10 cellular contexts compared by ENCODE assay signal in the genomic region with DNA sequence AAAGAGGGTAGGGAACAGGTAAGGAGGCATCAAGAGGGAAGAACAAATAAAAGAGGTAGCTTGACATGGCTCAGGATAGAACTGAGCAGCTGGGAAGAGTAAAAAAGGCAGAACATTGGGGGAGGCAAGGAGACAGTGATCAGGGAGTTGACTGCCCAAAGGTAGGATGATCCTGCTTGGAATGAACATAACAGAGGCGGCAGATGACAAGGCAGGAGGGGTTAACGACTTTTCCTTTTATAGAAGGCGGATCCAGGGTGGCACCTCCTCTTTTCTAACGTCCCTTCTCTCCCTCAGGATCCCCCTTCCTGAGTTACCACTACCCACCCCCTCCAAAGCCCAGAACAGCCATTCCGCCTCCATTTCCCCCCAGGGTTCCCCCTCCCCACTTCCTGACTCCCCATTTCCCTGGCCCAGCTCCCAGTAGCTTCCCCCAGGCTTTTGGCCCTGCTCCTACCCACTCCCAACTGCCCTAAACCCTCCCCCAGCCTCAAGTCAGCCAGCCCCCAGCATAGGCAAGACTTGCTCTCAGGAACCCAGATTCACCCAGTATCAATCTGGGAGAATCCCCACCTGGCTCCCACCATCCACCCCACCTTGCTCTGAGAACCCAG. TPM values are rescaled to one million over a fixed set of nuclear protein-coding genes. Genes with fewer than 3 reads are reported as not detected.
DNase-seq lines count a peak whose midpoint lies in the region; ATAC-seq and TF ChIP-seq lines count a peak whose summit lies in the region.
"Had no signal": no experiment of that assay in that cellular context is flagged by ENCODE, and none has a peak within 500 bp of the region (broad histone marks: within the 10 kb centered on the region; RNA-seq: fewer than 3 reads in every experiment).

No MANE protein-coding gene starts in this region.

- peak overlapping the region; percentile 89 for H3K27ac Mint-ChIP-seq in activated naive CD8-positive, alpha-beta T cell treated with anti-CD3 and anti-CD28 coated beads, Interleukin-2, amount 50 U/mL, for 24 hours
- H3K27ac Mint-ChIP-seq in stimulated activated naive CD8-positive, alpha-beta T cell treated with anti-CD3 and anti-CD28 coated beads, Interleukin-15, amount 100 ng/mL, for 72 hours: peak overlapping the region; percentile 92 to 95

- intact Hi-C loops in mucosa of descending colon (cut with DNase I, micrococcal nuclease): loop anchor here in 1 of 2 donors (10.0 kb wide), 1 partner anchor 185 kb away; no protein-coding TSS in a partner anchor

- H3K27me3 Mint-ChIP-seq in activated naive CD8-positive, alpha-beta T cell treated with anti-CD3 and anti-CD28 coated beads, Interleukin-2, amount 50 U/mL, for 24 hours: no peaks in the 10 kb centered on the region
- no peaks in the 10 kb centered on the region for H3K27me3 Mint-ChIP-seq in stimulated activated naive CD8-positive, alpha-beta T cell treated with anti-CD3 and anti-CD28 coated beads, Interleukin-15, amount 100 ng/mL, for 72 hours

- peaks cover 56% of the 10 kb centered on the region for H3K4me1 Mint-ChIP-seq in activated naive CD8-positive, alpha-beta T cell treated with anti-CD3 and anti-CD28 coated beads, Interleukin-2, amount 50 U/mL, for 24 hours
- H3K4me1 Mint-ChIP-seq in stimulated activated naive CD8-positive, alpha-beta T cell treated with anti-CD3 and anti-CD28 coated beads, Interleukin-15, amount 100 ng/mL, for 72 hours: peaks cover 88% of the 10 kb centered on the region

- no peaks in the 10 kb centered on the region for H3K27me3 ChIP-seq in layer of hippocampus (ENCODE audit: control insufficient read depth, insufficient read depth, low read length)

- DNase-seq in NCI-H2081 (lab: John Stamatoyannopoulos, UW) (peak; percentile 45 to 59), NCI-H2081 treated with DMSO at 0.1 percent for 48 hours (lab: John Stamatoyannopoulos, UW) (no peak), mucosa of descending colon (no peak), DMS 273 (lab: John Stamatoyannopoulos, UW; ENCODE audit: unreplicated experiment) (no peak), cerebellar nuclear complex (lab: John Stamatoyannopoulos, UW) (no peak)
- no peak for DNase-seq in activated naive CD8-positive, alpha-beta T cell treated with anti-CD3 and anti-CD28 coated beads, Interleukin-2, amount 50 U/mL, for 24 hours
- DNase-seq in stimulated activated naive CD8-positive, alpha-beta T cell treated with anti-CD3 and anti-CD28 coated beads, Interleukin-15, amount 100 ng/mL, for 72 hours: no peak
- DNase-seq: SIG-M5 had no signal

- H3K4me3 ChIP-seq in mucosa of descending colon: no peak overlapping the region

- peaks cover 11% of the 10 kb centered on the region for H3K36me3 Mint-ChIP-seq in activated naive CD8-positive, alpha-beta T cell treated with anti-CD3 and anti-CD28 coated beads, Interleukin-2, amount 50 U/mL, for 24 hours (ENCODE audit: low read depth)

- H3K27ac ChIP-seq in layer of hippocampus (ENCODE audit: low read depth, low read length): peak overlapping the region; percentile 96
- H3K27ac ChIP-seq: 22Rv1 had no signal

- no peak for ATAC-seq in activated naive CD8-positive, alpha-beta T cell treated with anti-CD3 and anti-CD28 coated beads, Interleukin-2, amount 50 U/mL, for 24 hours
- ATAC-seq in stimulated activated naive CD8-positive, alpha-beta T cell treated with anti-CD3 and anti-CD28 coated beads, Interleukin-15, amount 100 ng/mL, for 72 hours: no peak
- no peak for ATAC-seq in mucosa of descending colon

- no peaks in the 10 kb centered on the region for H3K9me3 Mint-ChIP-seq in activated naive CD8-positive, alpha-beta T cell treated with anti-CD3 and anti-CD28 coated beads, Interleukin-2, amount 50 U/mL, for 24 hours
- no peaks in the 10 kb centered on the region for H3K9me3 Mint-ChIP-seq in stimulated activated naive CD8-positive, alpha-beta T cell treated with anti-CD3 and anti-CD28 coated beads, Interleukin-15, amount 100 ng/mL, for 72 hours

- TF ChIP-seq CTCF in mucosa of descending colon (IDR thresholded peaks at IDR 0.05): no peak

- peaks cover 24% of the 10 kb centered on the region for H3K4me1 ChIP-seq in mucosa of descending colon (ENCODE audit: low read depth)

- H3K4me3 Mint-ChIP-seq in activated naive CD8-positive, alpha-beta T cell treated with anti-CD3 and anti-CD28 coated beads, Interleukin-2, amount 50 U/mL, for 24 hours: peak overlapping the region; percentile 63
- peak overlapping the region; percentile 90 to 91 for H3K4me3 Mint-ChIP-seq in stimulated activated naive CD8-positive, alpha-beta T cell treated with anti-CD3 and anti-CD28 coated beads, Interleukin-15, amount 100 ng/mL, for 72 hours

- peaks cover 4% of the 10 kb centered on the region for H3K36me3 ChIP-seq in mucosa of descending colon (ENCODE audit: low read depth)

- H3K9me3 ChIP-seq in mucosa of descending colon: no peaks in the 10 kb centered on the region

RNA-seq across cellular contexts. Expression of a gene that starts 0.8 kb away (rescaled TPM):
- total RNA-seq in mucosa of descending colon: 1 to 10 TPM in 2 of 3 donors, under 1 TPM in 1; 0.96 to 7.2 (median 3.8) TPM

RNA-seq across cellular contexts. Expression of a gene that starts 2.6 kb away (rescaled TPM):
- total RNA-seq in mucosa of descending colon: 100 to 1,000 TPM; 119 to 159 (median 154) TPM

RNA-seq across cellular contexts. Expression of a gene that starts 15.5 kb away (rescaled TPM):
- total RNA-seq in mucosa of descending colon: 10 to 100 TPM in 2 of 3 donors, 1 to 10 TPM in 1; 5.8 to 43.9 (median 27.1) TPM

RNA-seq across cellular contexts. Expression of a gene that starts 22.3 kb away (rescaled TPM):
- 10 to 100 TPM; 25.1 to 35.9 (median 33.3) TPM for total RNA-seq in mucosa of descending colon

RNA-seq across cellular contexts. Expression of a gene that starts 23.8 kb away (rescaled TPM):
- total RNA-seq in mucosa of descending colon: not detected

Comparison
In these comparisons a context has a peak if more than half of its experiments do, and no peak if none do; other contexts are left out.
1. DNase-seq: peak in NCI-H2081 (2 of 2); none in NCI-H2081 treated with DMSO at 0.1 percent for 48 hours (single experiment), activated naive CD8-positive, alpha-beta T cell treated with anti-CD3 and anti-CD28 coated beads, Interleukin-2, amount 50 U/mL, for 24 hours (single experiment), stimulated activated naive CD8-positive, alpha-beta T cell treated with anti-CD3 and anti-CD28 coated beads, Interleukin-15, amount 100 ng/mL, for 72 hours (0 of 2), mucosa of descending colon (0 of 3), DMS 273 (single experiment) and cerebellar nuclear complex (0 of 2).